In the genomic region with DNA sequence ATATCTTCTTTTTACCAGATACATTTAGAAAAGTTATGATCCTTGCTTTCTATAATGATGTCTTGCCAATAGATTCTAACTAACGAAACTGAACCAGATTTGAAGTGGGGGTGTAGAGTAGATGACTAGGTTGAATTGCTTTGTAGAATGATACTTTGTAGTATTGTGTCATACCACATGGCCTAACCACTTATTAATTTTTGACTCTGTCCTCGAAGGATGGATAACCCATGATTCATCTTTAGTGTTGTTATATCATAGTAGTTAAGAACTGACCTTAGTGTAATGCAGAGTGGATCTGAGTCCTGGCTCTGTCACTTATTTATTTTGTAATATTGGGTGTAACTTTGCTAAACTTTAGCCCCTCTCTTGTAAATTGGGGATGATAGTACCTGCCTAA, we compare ENCODE assay signal across 12 cellular contexts. TPM values are rescaled to one million over a fixed set of nuclear protein-coding genes. Genes with fewer than 3 reads are reported as not detected.
DNase-seq lines count a peak whose midpoint lies in the region; ATAC-seq and TF ChIP-seq lines count a peak whose summit lies in the region.
"Had no signal": no experiment of that assay in that cellular context is flagged by ENCODE, and none has a peak within 500 bp of the region (broad histone marks: within the 10 kb centered on the region; RNA-seq: fewer than 3 reads in every experiment).

No MANE protein-coding gene starts in this region.

- peaks cover 91% of the 10 kb centered on the region for H3K79me2 ChIP-seq in PC-3 (ENCODE audit: low read length)

- no peak overlapping the region for H3K4me3 ChIP-seq in PC-3 (ENCODE audit: low read length)
- H3K4me3 ChIP-seq in fibroblast of villous mesenchyme (ENCODE audit: low read depth, low read length), result no peak overlapping the region
- H3K4me3 ChIP-seq: dorsolateral prefrontal cortex had no signal

- DNase-seq in activated naive CD4-positive, alpha-beta T cell treated with Interleukin-2 at 50 U/mL for 16 hours, result no peak
- peak; percentile 63 for DNase-seq in PC-3
- peak; percentile 57 for DNase-seq in fibroblast of villous mesenchyme (ENCODE audit: low read depth)
- DNase-seq in type B pancreatic cell (ENCODE audit: extremely low spot score, unreplicated experiment), result no peak
- no peak for DNase-seq in DMS153 treated with DMSO at 0.1 percent for 48 hours (lab: John Stamatoyannopoulos, UW; ENCODE audit: unreplicated experiment)
- DNase-seq in middle frontal gyrus (ENCODE audit: extremely low spot score, low spot score), result no peak
- DNase-seq in NCI-H2171 (lab: John Stamatoyannopoulos, UW), result no peak
- DNase-seq: dorsolateral prefrontal cortex, right cardiac atrium, T-helper 1 cell had no signal

- H3K9ac ChIP-seq in PC-3 (ENCODE audit: low read length), result no peak overlapping the region

- H3K9me3 ChIP-seq in PC-3 (ENCODE audit: low read length), result no peaks in the 10 kb centered on the region

- peak overlapping the region; percentile 36 for H3K27ac Mint-ChIP-seq in activated naive CD4-positive, alpha-beta T cell treated with anti-CD3 and anti-CD28 coated beads, Interleukin-2, amount 50 U/mL, for 24 hours
- H3K27ac Mint-ChIP-seq in type B pancreatic cell, result peak overlapping the region; percentile 3

- H2AFZ ChIP-seq in PC-3 (ENCODE audit: low read length), result no peak overlapping the region

- peak; percentile 14; the same call in 1 of the 2 replicates for ATAC-seq in PC-3
- ATAC-seq: right cardiac atrium had no signal

- H3K27me3 Mint-ChIP-seq in activated naive CD4-positive, alpha-beta T cell treated with anti-CD3 and anti-CD28 coated beads, Interleukin-2, amount 50 U/mL, for 24 hours, result no peaks in the 10 kb centered on the region
- H3K27me3 Mint-ChIP-seq in type B pancreatic cell, result no peaks in the 10 kb centered on the region

- H3K27me3 ChIP-seq in PC-3 (ENCODE audit: low read length), result no peaks in the 10 kb centered on the region
- H3K27me3 ChIP-seq: dorsolateral prefrontal cortex had no signal

- peaks cover 25% of the 10 kb centered on the region for H3K4me1 ChIP-seq in PC-3 (ENCODE audit: insufficient read depth, low read length)

- H3K4me2 ChIP-seq in PC-3 (ENCODE audit: low read length), result peak overlapping the region; percentile 37

- H3K27ac ChIP-seq in PC-3 (ENCODE audit: low read length), result 0 out of 2 replicates have a peak overlapping the region, but pooled peaks have one; percentile 0
- H3K27ac ChIP-seq: C4-2B, dorsolateral prefrontal cortex had no signal

- H3K36me3 ChIP-seq in PC-3 (ENCODE audit: low read depth, low read length), result no peaks in the 10 kb centered on the region

- CTCF ChIA-PET in PC-3 (lab: Charles Lee), result no interaction called here

- H4K20me1 ChIP-seq in PC-3 (ENCODE audit: low read length), result peaks cover 39% of the 10 kb centered on the region

- no peaks in the 10 kb centered on the region for H3K36me3 Mint-ChIP-seq in activated naive CD4-positive, alpha-beta T cell treated with anti-CD3 and anti-CD28 coated beads, Interleukin-2, amount 50 U/mL, for 24 hours
- no peaks in the 10 kb centered on the region for H3K36me3 Mint-ChIP-seq in type B pancreatic cell

- no peaks in the 10 kb centered on the region for H3K9me2 ChIP-seq in PC-3 (replicated peaks; ENCODE audit: low read length)

- no peaks in the 10 kb centered on the region for H3F3A ChIP-seq in PC-3 (ENCODE audit: low read length, unreplicated experiment)

- peaks cover 79% of the 10 kb centered on the region for H3K4me1 Mint-ChIP-seq in activated naive CD4-positive, alpha-beta T cell treated with anti-CD3 and anti-CD28 coated beads, Interleukin-2, amount 50 U/mL, for 24 hours
- H3K4me1 Mint-ChIP-seq in type B pancreatic cell (ENCODE audit: unreplicated experiment), result peaks cover 37% of the 10 kb centered on the region

- peak overlapping the region; percentile 63 for H3K4me3 Mint-ChIP-seq in activated naive CD4-positive, alpha-beta T cell treated with anti-CD3 and anti-CD28 coated beads, Interleukin-2, amount 50 U/mL, for 24 hours
- no peak overlapping the region for H3K4me3 Mint-ChIP-seq in type B pancreatic cell

- no peaks in the 10 kb centered on the region for H3K9me3 Mint-ChIP-seq in activated naive CD4-positive, alpha-beta T cell treated with anti-CD3 and anti-CD28 coated beads, Interleukin-2, amount 50 U/mL, for 24 hours
- H3K9me3 Mint-ChIP-seq in type B pancreatic cell, result no peaks in the 10 kb centered on the region

- POLR2A ChIA-PET in PC-3 (lab: Charles Lee; ENCODE audit: unreplicated experiment), result no interaction called here

- intact Hi-C loops in PC-3 (cut with micrococcal nuclease), result loop anchor here (5.0 kb wide), 1 partner anchor 42 kb away; no protein-coding TSS in a partner anchor

- no TSS peak for BruUV-seq in PC-3 (replicated peaks; lab: Mats Ljungman, UMichigan)

- no peak for TF ChIP-seq CTCF in PC-3 (conservative IDR thresholded peaks at IDR 0.05; ENCODE audit: low read depth, low read length)
- TF ChIP-seq CTCF in fibroblast of villous mesenchyme (IDR thresholded peaks at IDR 0.05; ENCODE audit: insufficient read depth, low read depth, low read length), result no peak
- no peak for TF ChIP-seq CTCF in type B pancreatic cell (conservative IDR thresholded peaks at IDR 0.05)

RNA-seq across cellular contexts. Expression of a gene that starts 4.5 kb away (rescaled TPM):
- total RNA-seq in PC-3 (2014; rRNA removed) (17.9 and 21.8 TPM in 2 replicates), fibroblast of villous mesenchyme (52.2 and 57.9 TPM in 2 replicates), type B pancreatic cell (ENCODE audit: low replicate concordance) (46.7 and 50.6 TPM in 2 replicates)

Comparison
In these comparisons a context has a peak if more than half of its experiments do, and no peak if none do; other contexts are left out.
1. DNase-seq: peak in PC-3 (single experiment) and fibroblast of villous mesenchyme (single experiment); none in activated naive CD4-positive, alpha-beta T cell treated with Interleukin-2 at 50 U/mL for 16 hours (single experiment), type B pancreatic cell (single experiment), DMS153 treated with DMSO at 0.1 percent for 48 hours (single experiment), middle frontal gyrus (single experiment) and NCI-H2171 (single experiment).